In genomic region chr6:166402582-166403277, GRCh38 we compare ENCODE assay signal across 2 cellular contexts.
TF ChIP-seq lines count a peak whose summit lies in the region.

No MANE protein-coding gene starts in this region.

TF ChIP-seq in HEK293T, 16 proteins besides CTCF, POLR2A, EP300 and RAD21 (continued from another document):
- peak; percentile 69 for TF ChIP-seq PKNOX1 (IDR thresholded peaks at IDR 0.05)
- TF ChIP-seq ARNT (IDR thresholded peaks at IDR 0.05) = peak; percentile 29; the same call in 1 of the 2 replicates
- no peak for TF ChIP-seq TARDBP (IDR thresholded peaks at IDR 0.05)
- TF ChIP-seq SP1 (IDR thresholded peaks at IDR 0.05) = no peak
- TF ChIP-seq L3MBTL2 (conservative IDR thresholded peaks at IDR 0.05) = no peak
TF ChIP-seq in HEK293T: peak in this region for 2.

TF ChIP-seq in K562, 482 proteins besides CTCF, POLR2A, EP300 and RAD21 (continued from another document):
- TF ChIP-seq PATZ1 (CRISPR knock-in tag; IDR thresholded peaks at IDR 0.05; ENCODE audit: borderline replicate concordance) = no peak
- peak; percentile 31 for TF ChIP-seq PCBP2 (IDR thresholded peaks at IDR 0.05; ENCODE audit: low read depth, low read length, poor library complexity, severe bottlenecking)
- TF ChIP-seq PCBP1 (IDR thresholded peaks at IDR 0.05; ENCODE audit: low read depth, low read length, poor library complexity, severe bottlenecking) = peak; percentile 12
- no peak for TF ChIP-seq TAF9B (IDR thresholded peaks at IDR 0.05; ENCODE audit: partially characterized antibody)
- no peak for TF ChIP-seq ZFP36 (IDR thresholded peaks at IDR 0.05; ENCODE audit: low read depth, low read length, partially characterized antibody)
- peak; percentile 66 for TF ChIP-seq HNRNPK (IDR thresholded peaks at IDR 0.05; ENCODE audit: low read depth, low read length, poor library complexity, severe bottlenecking)
